Comparison of ENCODE assay signal across 8 cellular contexts in genomic region chr14:68790656-68791077, GRCh38. TPM values are rescaled to one million over a fixed set of nuclear protein-coding genes. Genes with fewer than 3 reads are reported as not detected.
DNase-seq lines count a peak whose midpoint lies in the region; ATAC-seq and TF ChIP-seq lines count a peak whose summit lies in the region.

No MANE protein-coding gene starts in this region.

- H3K36me3 Mint-ChIP-seq in T-cell (peaks cover 40% of the 10 kb centered on the region), brain (peaks cover 64% of the 10 kb centered on the region)

- H3K27me3 Mint-ChIP-seq in T-cell (no peaks in the 10 kb centered on the region), brain (peaks cover 57% of the 10 kb centered on the region)

- TF ChIP-seq CTCF in brain (conservative IDR thresholded peaks at IDR 0.05) = no peak

- POLR2A ChIA-PET in T-cell (lab: Charles Lee) = interaction anchor here (0.5 to 1.9 kb wide), 5 partner anchors 10 to 633 kb away, joined by 3 to 12 read pairs (median 5); no protein-coding TSS in a partner anchor

- peak overlapping the region; percentile 91 to 98 (median 96) for H3K4me3 Mint-ChIP-seq in T-cell
- H3K4me3 Mint-ChIP-seq in brain = peak overlapping the region; percentile 87 to 96 (median 93)

- peak overlapping the region; percentile 80 for H3K27ac ChIP-seq in substantia nigra (ENCODE audit: low read depth, low read length, poor library complexity, severe bottlenecking)

- DNase-seq in Daoy (ENCODE audit: low read depth) (peak; percentile 35), T-cell (peak in 32 of 34 experiments; percentile 44 to 77 (median 66)), medulla oblongata (ENCODE audit: extremely low spot score) (peak; percentile 35), substantia nigra (lab: John Stamatoyannopoulos, UW) (no peak), NCI-H524 treated with DMSO at 0.1 percent for 48 hours (lab: John Stamatoyannopoulos, UW) (no peak), NCI-H2107 treated with DMSO at 0.1 percent for 48 hours (lab: John Stamatoyannopoulos, UW; ENCODE audit: unreplicated experiment) (no peak)

- CTCF ChIA-PET in T-cell (lab: Charles Lee) = interaction anchor here (0.8 to 7.9 kb wide), 8 partner anchors 19 to 541 kb away, joined by 3 to 95 read pairs (median 16); no protein-coding TSS in a partner anchor

- H3K4me1 Mint-ChIP-seq in T-cell = peaks cover 38 to 64% (median 47%) of the 10 kb centered on the region in 3 donors
- peaks cover 84% of the 10 kb centered on the region for H3K4me1 Mint-ChIP-seq in brain

- H3K9me3 Mint-ChIP-seq in T-cell (no peaks in the 10 kb centered on the region), brain (peaks cover 0 to 23% (median 3%) of the 10 kb centered on the region in 5 experiments)

- ATAC-seq in T-cell (replicated peaks in 1 of 4) (peak in 2 of 4 experiments; percentile 2 to 6), HG03520 (IDR thresholded peaks at IDR 0.05; ENCODE audit: unreplicated experiment) (no peak)

- peak overlapping the region; percentile 96 to 97 for H3K27ac Mint-ChIP-seq in T-cell
- peak overlapping the region; percentile 97 to 100 (median 97) for H3K27ac Mint-ChIP-seq in brain

RNA-seq across cellular contexts. Expression of gene ZFP36L1, which starts 2.2 kb away (rescaled TPM):
- 34.7 and 50.9 TPM in 2 replicates for total RNA-seq in Daoy (2014; rRNA removed; shearing (Covaris generic))
- total RNA-seq in T-cell = 100 to 1,000 TPM; 123 to 253 (median 233) TPM
- 104 TPM for polyA plus RNA-seq in brain (ENCODE audit: insufficient read depth, low read depth, low replicate concordance)

Comparison
In these comparisons a context has a peak if more than half of its experiments do, and no peak if none do; other contexts are left out.
1. DNase-seq: peak in Daoy (single experiment), T-cell (32 of 34) and medulla oblongata (single experiment); none in substantia nigra (0 of 49), NCI-H524 treated with DMSO at 0.1 percent for 48 hours (single experiment) and NCI-H2107 treated with DMSO at 0.1 percent for 48 hours (single experiment).